Comparison of ENCODE assay signal across 1 cellular context in genomic region chr15:75178171-75178937, GRCh38.
TF ChIP-seq lines count a peak whose summit lies in the region.

No MANE protein-coding gene starts in this region.

TF ChIP-seq in IMR-90, 13 proteins besides CTCF, POLR2A, EP300 and RAD21 (continued from another document):
- no peak for TF ChIP-seq CHD1 (IDR thresholded peaks at IDR 0.05; ENCODE audit: low read depth, low read length)
- TF ChIP-seq MAFK (IDR thresholded peaks at IDR 0.05; ENCODE audit: low read depth, low read length) = no peak
- TF ChIP-seq, protein P1, sequence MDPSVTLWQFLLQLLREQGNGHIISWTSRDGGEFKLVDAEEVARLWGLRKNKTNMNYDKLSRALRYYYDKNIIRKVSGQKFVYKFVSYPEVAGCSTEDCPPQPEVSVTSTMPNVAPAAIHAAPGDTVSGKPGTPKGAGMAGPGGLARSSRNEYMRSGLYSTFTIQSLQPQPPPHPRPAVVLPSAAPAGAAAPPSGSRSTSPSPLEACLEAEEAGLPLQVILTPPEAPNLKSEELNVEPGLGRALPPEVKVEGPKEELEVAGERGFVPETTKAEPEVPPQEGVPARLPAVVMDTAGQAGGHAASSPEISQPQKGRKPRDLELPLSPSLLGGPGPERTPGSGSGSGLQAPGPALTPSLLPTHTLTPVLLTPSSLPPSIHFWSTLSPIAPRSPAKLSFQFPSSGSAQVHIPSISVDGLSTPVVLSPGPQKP (IDR thresholded peaks at IDR 0.05; ENCODE audit: borderline replicate concordance, low read depth, low read length) = no peak
- no peak for TF ChIP-seq MAZ (IDR thresholded peaks at IDR 0.05; ENCODE audit: borderline replicate concordance, low read depth, low read length)
- TF ChIP-seq, protein P2, sequence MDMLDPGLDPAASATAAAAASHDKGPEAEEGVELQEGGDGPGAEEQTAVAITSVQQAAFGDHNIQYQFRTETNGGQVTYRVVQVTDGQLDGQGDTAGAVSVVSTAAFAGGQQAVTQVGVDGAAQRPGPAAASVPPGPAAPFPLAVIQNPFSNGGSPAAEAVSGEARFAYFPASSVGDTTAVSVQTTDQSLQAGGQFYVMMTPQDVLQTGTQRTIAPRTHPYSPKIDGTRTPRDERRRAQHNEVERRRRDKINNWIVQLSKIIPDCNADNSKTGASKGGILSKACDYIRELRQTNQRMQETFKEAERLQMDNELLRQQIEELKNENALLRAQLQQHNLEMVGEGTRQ (IDR thresholded peaks at IDR 0.05; ENCODE audit: low read depth, low read length) = no peak
- no peak for TF ChIP-seq SMC3 (IDR thresholded peaks at IDR 0.05; ENCODE audit: low read depth, low read length)
- no peak for TF ChIP-seq NFE2L2 (IDR thresholded peaks at IDR 0.05; ENCODE audit: low read depth, low read length)
- no peak for TF ChIP-seq FOS (IDR thresholded peaks at IDR 0.05; ENCODE audit: low read depth, low read length)
- TF ChIP-seq MXI1 (IDR thresholded peaks at IDR 0.05; ENCODE audit: borderline replicate concordance, low read depth, low read length) = no peak
- TF ChIP-seq RFX5 (IDR thresholded peaks at IDR 0.05; ENCODE audit: low read depth, low read length) = no peak
- no peak for TF ChIP-seq RCOR1 (IDR thresholded peaks at IDR 0.05; ENCODE audit: insufficient replicate concordance, low read length)
